In genomic region chr18:76487076-76487475, GRCh38 we compare ENCODE assay signal across 2 cellular contexts.
A peak's percentile ranks its signal among the peaks of the same experiment; 100 is the strongest.
TF ChIP-seq lines count a peak whose summit lies in the region.

No MANE protein-coding gene starts in this region.

TF ChIP-seq in SK-N-SH, 30 proteins besides CTCF, POLR2A, EP300 and RAD21 (continued from another document):
- TF ChIP-seq REST (IDR thresholded peaks at IDR 0.05; ENCODE audit: low read depth, low read length): no peak
- no peak for TF ChIP-seq SMC3 (IDR thresholded peaks at IDR 0.05; ENCODE audit: low read depth, low read length)
- no peak for TF ChIP-seq RXRA (IDR thresholded peaks at IDR 0.05; ENCODE audit: borderline replicate concordance, low read depth)
- TF ChIP-seq MXI1 (IDR thresholded peaks at IDR 0.05; ENCODE audit: low read depth, low read length): peak; percentile 37; the same call in 1 of the 2 replicates
- no peak for TF ChIP-seq IRF3 (IDR thresholded peaks at IDR 0.05; ENCODE audit: low read depth, low read length)
TF ChIP-seq in SK-N-SH: peak in this region for 2.

TF ChIP-seq in SK-N-SH treated with all-trans-retinoic acid at 6 μM for 48 hours, 23 proteins besides CTCF, POLR2A, EP300 and RAD21 (continued from another document):
- no peak for TF ChIP-seq CREB5 (CRISPR knock-in tag; IDR thresholded peaks at IDR 0.05; ENCODE audit: low read depth)
- no peak for TF ChIP-seq ZFP3 (CRISPR knock-in tag; IDR thresholded peaks at IDR 0.05)
- no peak for TF ChIP-seq ZNF8 (CRISPR knock-in tag; IDR thresholded peaks at IDR 0.05)
- no peak for TF ChIP-seq CSRNP3 (CRISPR knock-in tag; IDR thresholded peaks at IDR 0.05)
- TF ChIP-seq BACH2 (CRISPR knock-in tag; IDR thresholded peaks at IDR 0.05; ENCODE audit: borderline replicate concordance): no peak
- TF ChIP-seq PATZ1 (CRISPR knock-in tag; IDR thresholded peaks at IDR 0.05; ENCODE audit: borderline replicate concordance): no peak
- no peak for TF ChIP-seq ARNTL (CRISPR knock-in tag; IDR thresholded peaks at IDR 0.05; ENCODE audit: borderline replicate concordance, low read depth)
- TF ChIP-seq RARB (CRISPR knock-in tag; IDR thresholded peaks at IDR 0.05): no peak
TF ChIP-seq in SK-N-SH treated with all-trans-retinoic acid at 6 μM for 48 hours: peak in this region for 0.
